Comparison of ENCODE assay signal across 13 cellular contexts in the genomic region with DNA sequence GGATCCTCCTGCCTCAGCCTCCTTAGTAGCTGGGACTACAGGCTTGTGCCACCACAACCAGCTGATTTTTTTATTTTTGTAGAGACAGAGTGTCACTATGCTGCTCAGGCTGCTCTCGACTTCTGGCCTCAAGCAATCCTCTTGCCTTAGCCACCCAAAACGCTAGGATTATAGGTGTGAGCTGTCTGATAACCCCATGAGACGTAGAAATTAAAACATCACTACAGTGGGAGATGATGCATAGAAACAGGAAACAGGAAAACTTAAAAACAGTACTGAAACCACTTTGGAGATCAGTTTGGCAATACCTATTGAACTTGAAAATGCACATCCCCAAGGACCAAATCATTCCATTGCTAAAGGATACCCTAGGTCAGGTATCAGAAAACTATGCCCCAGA. TPM values are rescaled to one million over a fixed set of nuclear protein-coding genes. Genes with fewer than 3 reads are reported as not detected.
DNase-seq lines count a peak whose midpoint lies in the region; ATAC-seq and TF ChIP-seq lines count a peak whose summit lies in the region.
"Had no signal": no experiment of that assay in that cellular context is flagged by ENCODE, and none has a peak within 500 bp of the region (broad histone marks: within the 10 kb centered on the region; RNA-seq: fewer than 3 reads in every experiment).

No MANE protein-coding gene starts in this region.

- CTCF ChIA-PET in CD4-positive, alpha-beta memory T cell (lab: Charles Lee; ENCODE audit: partially characterized antibody): interaction anchor here (1.3 to 1.4 kb wide), 2 partner anchors 9 to 37 kb away, joined by 3 read pairs; no protein-coding TSS in a partner anchor

- no peak overlapping the region for H2AFZ ChIP-seq in osteoblast (ENCODE audit: low read length)

- H3K27ac ChIP-seq in CD4-positive, alpha-beta memory T cell (ENCODE audit: low read depth, low read length): no peak overlapping the region
- H3K27ac ChIP-seq in osteoblast (ENCODE audit: low read depth, low read length): peak overlapping the region; percentile 14
- H3K27ac ChIP-seq: HL-60, RWPE1 had no signal

- peak overlapping the region in 7 of 8 donors; percentile 65 to 88 (median 78) for H3K4me3 Mint-ChIP-seq in CD4-positive, alpha-beta memory T cell
- H3K4me3 Mint-ChIP-seq in activated naive CD8-positive, alpha-beta T cell: peak overlapping the region; percentile 46

- POLR2A ChIA-PET in CD4-positive, alpha-beta memory T cell (lab: Charles Lee; ENCODE audit: partially characterized antibody): interaction anchor here (6.4 kb wide), 1 partner anchor 10 kb away, joined by 46 read pairs; a partner anchor contains a TSS

- H3K36me3 ChIP-seq in CD4-positive, alpha-beta memory T cell (ENCODE audit: insufficient read depth, low read length): no peaks in the 10 kb centered on the region
- no peaks in the 10 kb centered on the region for H3K36me3 ChIP-seq in osteoblast (ENCODE audit: insufficient read depth, low read length)

- no peak overlapping the region for H3K4me2 ChIP-seq in osteoblast (ENCODE audit: insufficient read depth, low read length)

- H3K4me3 ChIP-seq in CD4-positive, alpha-beta memory T cell (ENCODE audit: low read length in 2 of 2): peak overlapping the region in 1 of 2 donors; percentile 32
- no peak overlapping the region for H3K4me3 ChIP-seq in osteoblast (ENCODE audit: insufficient read depth, low read length)

- H3K9me3 Mint-ChIP-seq in CD4-positive, alpha-beta memory T cell: no peaks in the 10 kb centered on the region
- H3K9me3 Mint-ChIP-seq in activated naive CD8-positive, alpha-beta T cell (ENCODE audit: low read depth): no peaks in the 10 kb centered on the region

- peaks cover 81% of the 10 kb centered on the region for H3K4me1 ChIP-seq in CD4-positive, alpha-beta memory T cell (ENCODE audit: insufficient read depth, low read length)
- H3K4me1 ChIP-seq in osteoblast (ENCODE audit: insufficient read depth, low read length): peaks cover 42% of the 10 kb centered on the region

- ATAC-seq in HG02642 (IDR thresholded peaks at IDR 0.05; ENCODE audit: poor library complexity, unreplicated experiment): peak; percentile 11

- peaks cover 100% of the 10 kb centered on the region for H3K79me2 ChIP-seq in osteoblast (ENCODE audit: insufficient read depth, low read length)

- H3K27ac Mint-ChIP-seq in CD4-positive, alpha-beta memory T cell: peak overlapping the region in 6 of 7 donors; percentile 42 to 86 (median 64)
- peak overlapping the region; percentile 87 for H3K27ac Mint-ChIP-seq in activated naive CD8-positive, alpha-beta T cell

- H3K36me3 Mint-ChIP-seq in CD4-positive, alpha-beta memory T cell: peaks cover 0 to 5% of the 10 kb centered on the region in 2 donors
- H3K36me3 Mint-ChIP-seq in activated naive CD8-positive, alpha-beta T cell: peaks cover 11% of the 10 kb centered on the region

- H3K4me1 Mint-ChIP-seq in CD4-positive, alpha-beta memory T cell: peaks cover 64 to 95% (median 77%) of the 10 kb centered on the region in 4 donors
- H3K4me1 Mint-ChIP-seq in activated naive CD8-positive, alpha-beta T cell (ENCODE audit: low read depth): peaks cover 90% of the 10 kb centered on the region

- H3K27me3 Mint-ChIP-seq in CD4-positive, alpha-beta memory T cell: no peaks in the 10 kb centered on the region
- H3K27me3 Mint-ChIP-seq in activated naive CD8-positive, alpha-beta T cell: no peaks in the 10 kb centered on the region

- no peaks in the 10 kb centered on the region for H3K9me3 ChIP-seq in CD4-positive, alpha-beta memory T cell (ENCODE audit: control insufficient read depth in 1 of 2, low read length in 2 of 2)
- no peaks in the 10 kb centered on the region for H3K9me3 ChIP-seq in osteoblast (ENCODE audit: low read depth, low read length)

- DNase-seq in CD4-positive, alpha-beta memory T cell: no peak
- DNase-seq in osteoblast (ENCODE audit: insufficient read length, low spot score, missing footprints) (no peak), NCI-H345 (lab: John Stamatoyannopoulos, UW) (no peak), epidermal melanocyte (ENCODE audit: insufficient read length, low spot score) (no peak), dermis blood vessel endothelial cell (no peak)
- no peak for DNase-seq in activated CD4-positive, CD25-positive, alpha-beta regulatory T cell (lab: John Stamatoyannopoulos, UW)
- DNase-seq: DMS79, foreskin melanocyte, NCI-H1694 treated with DMSO at 0.1 percent for 48 hours had no signal

- no peaks in the 10 kb centered on the region for H3K27me3 ChIP-seq in CD4-positive, alpha-beta memory T cell (ENCODE audit: insufficient read depth, low read length)
- H3K27me3 ChIP-seq in osteoblast (ENCODE audit: insufficient read depth, low read length): no peaks in the 10 kb centered on the region

- no peak for TF ChIP-seq CTCF in osteoblast (IDR thresholded peaks at IDR 0.05; ENCODE audit: extremely low read depth, low read depth, low read length)

- H4K20me1 ChIP-seq in osteoblast (ENCODE audit: insufficient read depth, low read length): peaks cover 86% of the 10 kb centered on the region

- intact Hi-C loops in CD4-positive, alpha-beta memory T cell (cut with micrococcal nuclease): loop anchor here (2.0 kb wide), 1 partner anchor 14 kb away; no protein-coding TSS in a partner anchor

RNA-seq across cellular contexts. Expression of a gene that starts 10.8 kb away (rescaled TPM):
- 100 to 1,000 TPM; 131 to 134 TPM for total RNA-seq in CD4-positive, alpha-beta memory T cell
- polyA plus RNA-seq in CD4-positive, alpha-beta memory T cell: 10 to 100 TPM; 36.2 to 70.5 TPM
- total RNA-seq in osteoblast (107 and 117 TPM in 2 replicates), dermis blood vessel endothelial cell (76.6 and 80.3 TPM in 2 replicates)
